In genomic region chr16:1362807-1363206, GRCh38 we compare ENCODE assay signal across 1 cellular context.
TF ChIP-seq lines count a peak whose summit lies in the region.

No MANE protein-coding gene starts in this region.

TF ChIP-seq in HepG2, 621 proteins besides CTCF, POLR2A, EP300 and RAD21:
- TF ChIP-seq GTF3A (CRISPR knock-in tag; conservative IDR thresholded peaks at IDR 0.05) (no peak), STAG1 (CRISPR knock-in tag; IDR thresholded peaks at IDR 0.05) (no peak), ZNF124 (CRISPR knock-in tag; IDR thresholded peaks at IDR 0.05) (no peak), ZNF703 (CRISPR knock-in tag; IDR thresholded peaks at IDR 0.05; ENCODE audit: borderline replicate concordance) (no peak), ZNF18 (CRISPR knock-in tag; IDR thresholded peaks at IDR 0.05; ENCODE audit: insufficient replicate concordance) (no peak), ZNF800 (CRISPR knock-in tag; IDR thresholded peaks at IDR 0.05) (no peak), ZNF850 (CRISPR knock-in tag; conservative IDR thresholded peaks at IDR 0.05) (no peak), HMGXB3 (CRISPR knock-in tag; IDR thresholded peaks at IDR 0.05; ENCODE audit: borderline replicate concordance) (no peak), ZBTB26 (CRISPR knock-in tag; IDR thresholded peaks at IDR 0.05; ENCODE audit: borderline replicate concordance) (no peak), ZNF567 (CRISPR knock-in tag; IDR thresholded peaks at IDR 0.05; ENCODE audit: borderline replicate concordance) (no peak), ZFP36 (IDR thresholded peaks at IDR 0.05; ENCODE audit: borderline replicate concordance, low read depth, low read length, partially characterized antibody) (no peak), SRF (IDR thresholded peaks at IDR 0.05; ENCODE audit: low read depth, low read length) (no peak), DPF2 (CRISPR knock-in tag; IDR thresholded peaks at IDR 0.05; ENCODE audit: borderline replicate concordance, low read depth) (no peak), ZNF841 (CRISPR knock-in tag; IDR thresholded peaks at IDR 0.05; ENCODE audit: borderline replicate concordance) (no peak), MED8 (CRISPR knock-in tag; IDR thresholded peaks at IDR 0.05; ENCODE audit: insufficient replicate concordance) (no peak), HNRNPH1 (optimal IDR thresholded peaks at IDR 0.05; ENCODE audit: low read depth, low read length) (no peak), JUN (CRISPR knock-in tag; IDR thresholded peaks at IDR 0.05) (no peak), LCORL (IDR thresholded peaks at IDR 0.05) (no peak), LCORL (CRISPR knock-in tag; IDR thresholded peaks at IDR 0.05) (no peak), MXI1 (IDR thresholded peaks at IDR 0.05; ENCODE audit: borderline replicate concordance, low read depth, low read length) (no peak), BRCA1 (CRISPR knock-in tag; IDR thresholded peaks at IDR 0.05) (no peak)
